ENCODE assay signal across 12 cellular contexts in the genomic region with DNA sequence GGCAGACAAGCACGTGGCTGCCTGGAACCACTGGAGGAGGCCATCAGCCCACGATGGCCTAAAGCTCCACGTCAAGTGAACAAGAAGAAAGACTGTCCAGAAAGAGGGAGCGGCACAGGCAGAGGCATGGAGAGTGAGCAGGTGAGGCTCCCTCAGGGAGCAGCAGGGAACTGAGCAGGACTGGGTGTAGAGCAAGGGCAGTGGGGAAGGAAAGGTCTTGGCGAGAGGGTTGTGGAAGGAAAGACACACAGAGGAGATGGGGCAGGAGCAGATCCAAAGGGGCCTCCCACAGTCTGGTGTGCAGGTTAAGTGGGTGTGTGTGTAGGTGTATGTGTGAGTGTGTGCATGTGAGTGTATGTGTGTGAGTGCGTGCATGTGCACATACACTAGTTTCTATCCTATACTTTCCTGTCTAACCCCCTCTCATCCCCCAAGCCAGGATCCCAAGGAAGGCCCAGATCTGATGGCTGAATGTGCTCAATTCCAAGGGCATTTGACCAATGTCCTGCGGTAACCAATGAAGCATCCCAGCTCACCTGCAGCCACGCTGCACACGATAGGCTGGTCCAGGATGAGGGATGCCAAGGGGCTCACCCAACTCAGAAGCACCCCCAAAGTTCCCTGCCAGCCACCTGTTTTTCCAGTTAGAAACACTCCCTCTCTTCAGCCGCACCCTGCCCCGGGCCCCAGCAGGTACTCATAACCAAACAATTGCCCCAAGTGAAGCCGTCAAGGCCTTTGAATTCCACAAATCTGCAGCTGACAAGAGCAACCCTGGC.
"Had no signal": no experiment of that assay in that cellular context is flagged by ENCODE, and none has a peak within 500 bp of the region (broad histone marks: within the 10 kb centered on the region; RNA-seq: fewer than 3 reads in every experiment).

No MANE protein-coding gene starts in this region.

- H3K27me3 Mint-ChIP-seq: activated naive CD8-positive, alpha-beta T cell treated with anti-CD3 and anti-CD28 coated beads, Interleukin-2, amount 10 ng/mL, durations not matched to agents 7 days and 5 days had no signal

- H3K9me3 ChIP-seq: gastroesophageal sphincter, stomach, thoracic aorta had no signal

- H3K36me3 Mint-ChIP-seq: activated naive CD8-positive, alpha-beta T cell treated with anti-CD3 and anti-CD28 coated beads, Interleukin-2, amount 10 ng/mL, durations not matched to agents 7 days and 5 days; natural killer cell had no signal

- H3K4me1 ChIP-seq: gastroesophageal sphincter, stomach had no signal

- H3K4me3 Mint-ChIP-seq: activated naive CD8-positive, alpha-beta T cell treated with anti-CD3 and anti-CD28 coated beads, Interleukin-2, amount 10 ng/mL, durations not matched to agents 7 days and 5 days; natural killer cell; T-helper 17 cell had no signal

- H3K36me3 ChIP-seq: gastroesophageal sphincter, stomach, thoracic aorta had no signal

- DNase-seq: activated CD4-positive, alpha-beta T cell treated with anti-CD3 and anti-CD28 coated beads, Interleukin-2, amount 50 U/mL, for 48 hours; activated naive CD8-positive, alpha-beta T cell treated with anti-CD3 and anti-CD28 coated beads, Interleukin-2, amount 10 ng/mL, durations not matched to agents 7 days and 5 days; anterior cingulate cortex; hippocampal formation; natural killer cell; occipital lobe; stimulated activated CD4-positive, alpha-beta T cell treated with anti-CD3 and anti-CD28 coated beads, Interleukin-4, amount 100 ng/mL, for 1 hour; stimulated activated CD8-positive, alpha-beta memory T cell treated with anti-CD3 and anti-CD28 coated beads, Interleukin-4, amount 100 ng/mL, for 48 hours; stomach; T-helper 17 cell had no signal

- H3K4me1 Mint-ChIP-seq: activated naive CD8-positive, alpha-beta T cell treated with anti-CD3 and anti-CD28 coated beads, Interleukin-2, amount 10 ng/mL, durations not matched to agents 7 days and 5 days; T-helper 17 cell had no signal

- H3K4me3 ChIP-seq: gastroesophageal sphincter, stomach, thoracic aorta had no signal

- H3K27ac Mint-ChIP-seq: activated naive CD8-positive, alpha-beta T cell treated with anti-CD3 and anti-CD28 coated beads, Interleukin-2, amount 10 ng/mL, durations not matched to agents 7 days and 5 days; natural killer cell; T-helper 17 cell had no signal

- H3K9me3 Mint-ChIP-seq: activated naive CD8-positive, alpha-beta T cell treated with anti-CD3 and anti-CD28 coated beads, Interleukin-2, amount 10 ng/mL, durations not matched to agents 7 days and 5 days; natural killer cell had no signal

- ATAC-seq: gastroesophageal sphincter, natural killer cell, T-helper 17 cell had no signal
